In genomic region chr5:39758426-39758825, GRCh38 we compare ENCODE assay signal across 17 cellular contexts.
"Had no signal": no experiment of that assay in that cellular context is flagged by ENCODE, and none has a peak within 500 bp of the region (broad histone marks: within the 10 kb centered on the region; RNA-seq: fewer than 3 reads in every experiment).

No MANE protein-coding gene starts in this region.

- H3K4me3 Mint-ChIP-seq: dendritic cell treated with granulocyte-macrophage colony-stimulating factor and Interleukin-4, amounts not matched to agents 40 ng/mL and 50 ng/mL, for 4 days; naive thymus-derived CD4-positive, alpha-beta T cell; nephron progenitor cell; stimulated activated memory B cell treated with anti-CD40 and anti-IgM and Interleukin-4, amounts not matched to agents 10 μg/mL and 1 μg/mL and 100 μg/mL, for 72 hours; stimulated activated naive CD8-positive, alpha-beta T cell treated with anti-CD3 and anti-CD28 coated beads, Interleukin-15, Interleukin-2, amounts not matched to agents 100 ng/mL and 50 ng/mL, for 24 hours had no signal

- H3K9me3 Mint-ChIP-seq: dendritic cell treated with granulocyte-macrophage colony-stimulating factor and Interleukin-4, amounts not matched to agents 40 ng/mL and 50 ng/mL, for 4 days; nephron progenitor cell had no signal

- H3K4me3 ChIP-seq: esophagus squamous epithelium, heart left ventricle, ovary, right atrium auricular region, tibial artery, upper lobe of left lung, uterus had no signal

- DNase-seq: esophagus squamous epithelium; foreskin keratinocyte; heart left ventricle; hypothalamus; kidney glomerular epithelial cell; naive thymus-derived CD4-positive, alpha-beta T cell; nephron progenitor cell; ovary; stimulated activated CD4-positive, alpha-beta T cell treated with anti-CD3 and anti-CD28 coated beads, Interleukin-4, amount 100 ng/mL, for 24 hours; tibial artery; upper lobe of left lung; uterus had no signal

- ATAC-seq: foreskin keratinocyte; heart left ventricle; naive thymus-derived CD4-positive, alpha-beta T cell; stimulated activated memory B cell treated with anti-CD40 and anti-IgM and Interleukin-4, amounts not matched to agents 10 μg/mL and 1 μg/mL and 100 μg/mL, for 72 hours had no signal

- H3K27me3 Mint-ChIP-seq: dendritic cell treated with granulocyte-macrophage colony-stimulating factor and Interleukin-4, amounts not matched to agents 40 ng/mL and 50 ng/mL, for 4 days had no signal

- H3K4me1 Mint-ChIP-seq: naive thymus-derived CD4-positive, alpha-beta T cell; nephron progenitor cell; stimulated activated memory B cell treated with anti-CD40 and anti-IgM and Interleukin-4, amounts not matched to agents 10 μg/mL and 1 μg/mL and 100 μg/mL, for 72 hours had no signal

- H3K27ac ChIP-seq: esophagus squamous epithelium, foreskin keratinocyte, neutrophil, ovary, upper lobe of left lung, uterus had no signal

- H3K36me3 Mint-ChIP-seq: naive thymus-derived CD4-positive, alpha-beta T cell; stimulated activated memory B cell treated with anti-CD40 and anti-IgM and Interleukin-4, amounts not matched to agents 10 μg/mL and 1 μg/mL and 100 μg/mL, for 72 hours had no signal

- H3K36me3 ChIP-seq: esophagus squamous epithelium, heart left ventricle, neutrophil, ovary, right atrium auricular region, tibial artery, upper lobe of left lung, uterus had no signal

- H3K4me1 ChIP-seq: esophagus squamous epithelium, right atrium auricular region, upper lobe of left lung, uterus had no signal

- H3K27me3 ChIP-seq: esophagus squamous epithelium, foreskin keratinocyte, heart left ventricle, neutrophil, ovary, right atrium auricular region, tibial artery, upper lobe of left lung, uterus had no signal

- H3K27ac Mint-ChIP-seq: dendritic cell treated with granulocyte-macrophage colony-stimulating factor and Interleukin-4, amounts not matched to agents 40 ng/mL and 50 ng/mL, for 4 days; naive thymus-derived CD4-positive, alpha-beta T cell; nephron progenitor cell; stimulated activated memory B cell treated with anti-CD40 and anti-IgM and Interleukin-4, amounts not matched to agents 10 μg/mL and 1 μg/mL and 100 μg/mL, for 72 hours; stimulated activated naive CD8-positive, alpha-beta T cell treated with anti-CD3 and anti-CD28 coated beads, Interleukin-15, Interleukin-2, amounts not matched to agents 100 ng/mL and 50 ng/mL, for 24 hours had no signal

- H3K9me3 ChIP-seq: esophagus squamous epithelium, heart left ventricle, neutrophil, ovary, right atrium auricular region, tibial artery, upper lobe of left lung, uterus had no signal
